In the genomic region with DNA sequence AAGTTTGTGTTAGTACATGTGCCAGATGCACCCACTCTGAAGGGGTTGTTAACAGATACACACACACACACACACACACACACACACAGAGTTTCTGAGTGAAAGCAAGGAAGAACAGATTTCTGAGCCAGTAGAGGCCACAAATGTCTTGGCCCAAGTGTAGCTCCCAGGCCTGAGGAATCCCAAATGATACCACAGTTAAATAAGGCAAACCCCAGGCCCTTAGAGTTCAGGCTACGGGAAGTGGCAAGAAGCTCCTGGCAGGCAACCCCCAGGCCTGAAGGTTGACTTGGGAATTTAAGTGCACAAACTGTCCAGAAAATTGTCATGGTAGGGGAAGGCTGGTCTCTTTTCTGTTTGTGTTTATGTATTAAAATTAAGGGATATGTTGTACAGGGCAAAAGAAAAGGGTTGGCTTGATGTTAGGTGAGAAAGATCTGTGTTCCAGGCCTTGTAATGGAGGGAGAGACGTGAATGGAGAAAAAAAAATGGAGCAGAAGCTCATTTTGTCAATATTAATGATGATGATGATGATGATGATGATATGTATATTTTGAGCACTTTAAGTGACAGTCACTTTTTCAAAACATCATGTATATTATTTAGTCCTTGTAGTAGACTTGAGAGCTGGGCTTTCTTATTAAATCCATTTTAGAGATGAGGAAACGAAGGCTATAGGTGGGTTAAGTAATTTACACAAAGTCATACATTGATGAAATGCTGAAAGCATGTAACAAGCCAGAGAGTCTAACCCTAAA, we compare ENCODE assay signal across 31 cellular contexts.
"Had no signal": no experiment of that assay in that cellular context is flagged by ENCODE, and none has a peak within 500 bp of the region (broad histone marks: within the 10 kb centered on the region; RNA-seq: fewer than 3 reads in every experiment).

No MANE protein-coding gene starts in this region.

- H3K9me2 ChIP-seq: SK-N-SH had no signal

- H3K9me3 ChIP-seq: ascending aorta, body of pancreas, breast epithelium, Peyer's patch, SJSA1, SK-N-SH had no signal

- H3K4me2 ChIP-seq: SK-N-SH had no signal

- H3K4me3 Mint-ChIP-seq: activated CD4-positive, alpha-beta T cell treated with anti-CD3 and anti-CD28 coated beads for 36 hours; activated CD4-positive, alpha-beta T cell treated with anti-CD3 and anti-CD28 coated beads, Interleukin-2, amount 10 ng/mL, durations not matched to agents 7 days and 5 days; activated CD8-positive, alpha-beta T cell treated with anti-CD3 and anti-CD28 coated beads, Interleukin-2, amount 10 ng/mL, durations not matched to agents 7 days and 5 days; activated naive CD4-positive, alpha-beta T cell treated with anti-CD3 and anti-CD28 coated beads, Interleukin-2, amount 50 U/mL, for 24 hours; activated naive CD8-positive, alpha-beta T cell treated with anti-CD3 and anti-CD28 coated beads, Interleukin-2, amount 10 ng/mL, durations not matched to agents 7 days and 5 days; activated T-cell treated with anti-CD3 and anti-CD28 coated beads, Interleukin-2, amount 50 U/mL, for 24 hours; T-helper 1 cell treated with Interleukin-12 subunit alpha and Interleukin-12 subunit beta and Interleukin-4 antibody, amounts not matched to agents 30 μg/mL and 1 μg/mL, for 36 hours; T-helper 2 cell treated with Interferon-gamma antibody and Interleukin-4, amounts not matched to agents 5 μg/mL and 100 μg/mL, for 36 hours had no signal

- H3K27me3 Mint-ChIP-seq: activated CD4-positive, alpha-beta T cell treated with anti-CD3 and anti-CD28 coated beads, Interleukin-2, amount 10 ng/mL, durations not matched to agents 7 days and 5 days; activated naive CD8-positive, alpha-beta T cell treated with anti-CD3 and anti-CD28 coated beads, Interleukin-2, amount 10 ng/mL, durations not matched to agents 7 days and 5 days; activated T-cell treated with anti-CD3 and anti-CD28 coated beads, Interleukin-2, amount 50 U/mL, for 24 hours had no signal

- H3K4me3 ChIP-seq: ascending aorta, body of pancreas, breast epithelium, Peyer's patch, SJSA1 had no signal

- ATAC-seq: activated CD4-positive, alpha-beta T cell treated with anti-CD3 and anti-CD28 coated beads for 36 hours; activated CD4-positive, CD25-positive, alpha-beta regulatory T cell treated with anti-CD3 and anti-CD28 coated beads, Interleukin-2, amount 50 U/mL, for 24 hours; activated CD8-positive, alpha-beta T cell treated with anti-CD3 and anti-CD28 coated beads, Interleukin-2, amount 10 ng/mL, durations not matched to agents 7 days and 5 days; body of pancreas; PC-3 had no signal

- H3K27ac Mint-ChIP-seq: activated CD4-positive, alpha-beta T cell treated with anti-CD3 and anti-CD28 coated beads for 36 hours; activated CD4-positive, alpha-beta T cell treated with anti-CD3 and anti-CD28 coated beads, Interleukin-2, amount 10 ng/mL, durations not matched to agents 7 days and 5 days; activated CD8-positive, alpha-beta T cell treated with anti-CD3 and anti-CD28 coated beads, Interleukin-2, amount 10 ng/mL, durations not matched to agents 7 days and 5 days; activated naive CD4-positive, alpha-beta T cell treated with anti-CD3 and anti-CD28 coated beads, Interleukin-2, amount 50 U/mL, for 24 hours; activated naive CD8-positive, alpha-beta T cell treated with anti-CD3 and anti-CD28 coated beads, Interleukin-2, amount 10 ng/mL, durations not matched to agents 7 days and 5 days; activated T-cell treated with anti-CD3 and anti-CD28 coated beads, Interleukin-2, amount 50 U/mL, for 24 hours; activated T-helper 2 cell treated with anti-CD3 and anti-CD28 coated beads, Interferon-gamma antibody, Interleukin-2, Interleukin-4, amounts not matched to agents 10 μg/mL and 5 μg/mL and 100 μg/mL, durations not matched to agents 14 hours and 24 hours and 36 hours; T-helper 1 cell treated with Interleukin-12 subunit alpha and Interleukin-12 subunit beta and Interleukin-4 antibody, amounts not matched to agents 30 μg/mL and 1 μg/mL, for 36 hours; T-helper 2 cell treated with Interferon-gamma antibody and Interleukin-4, amounts not matched to agents 5 μg/mL and 100 μg/mL, for 36 hours had no signal

- H3K27ac ChIP-seq: ascending aorta, body of pancreas, breast epithelium, Peyer's patch, SJSA1 had no signal

- H3K9ac ChIP-seq: SK-N-SH had no signal

- DNase-seq: activated CD4-positive, alpha-beta T cell treated with anti-CD3 and anti-CD28 coated beads for 36 hours; activated CD4-positive, alpha-beta T cell treated with anti-CD3 and anti-CD28 coated beads, Interleukin-2, amount 10 ng/mL, durations not matched to agents 7 days and 5 days; activated CD4-positive, alpha-beta T cell treated with anti-CD3 and anti-CD28 coated beads, Interleukin-2, amount 50 U/mL, for 48 hours; activated CD8-positive, alpha-beta T cell treated with anti-CD3 and anti-CD28 coated beads, Interleukin-2, amount 10 ng/mL, durations not matched to agents 7 days and 5 days; activated gamma-delta T cell; activated naive CD4-positive, alpha-beta T cell treated with Interleukin-2 at 50 U/mL for 16 hours; activated naive CD8-positive, alpha-beta T cell treated with anti-CD3 and anti-CD28 coated beads, Interleukin-2, amount 10 ng/mL, durations not matched to agents 7 days and 5 days; activated T-cell treated with anti-CD3 and anti-CD28 coated beads, Interleukin-2, amount 50 U/mL, for 24 hours; amygdala; body of pancreas; NCI-H1105; NCI-H1436; NCI-H1694; NCI-H1930; NCI-H2081 treated with DMSO at 0.1 percent for 48 hours; NCI-H226; NCI-H524 treated with DMSO at 0.1 percent for 48 hours; PC-3; Peyer's patch; RPMI8226; SHP77 treated with DMSO at 0.1 percent for 48 hours; SK-N-SH had no signal

- H3K27me3 ChIP-seq: ascending aorta, body of pancreas, breast epithelium, Peyer's patch, SJSA1 had no signal

- H3K4me1 ChIP-seq: body of pancreas, breast epithelium, Peyer's patch had no signal

- H3K4me1 Mint-ChIP-seq: activated CD4-positive, alpha-beta T cell treated with anti-CD3 and anti-CD28 coated beads for 36 hours; activated CD4-positive, alpha-beta T cell treated with anti-CD3 and anti-CD28 coated beads, Interleukin-2, amount 10 ng/mL, durations not matched to agents 7 days and 5 days; activated naive CD4-positive, alpha-beta T cell treated with anti-CD3 and anti-CD28 coated beads, Interleukin-2, amount 50 U/mL, for 24 hours; activated naive CD8-positive, alpha-beta T cell treated with anti-CD3 and anti-CD28 coated beads, Interleukin-2, amount 10 ng/mL, durations not matched to agents 7 days and 5 days had no signal

- H3K36me3 Mint-ChIP-seq: activated naive CD4-positive, alpha-beta T cell treated with anti-CD3 and anti-CD28 coated beads, Interleukin-2, amount 50 U/mL, for 24 hours; activated naive CD8-positive, alpha-beta T cell treated with anti-CD3 and anti-CD28 coated beads, Interleukin-2, amount 10 ng/mL, durations not matched to agents 7 days and 5 days had no signal

- H3K9me3 Mint-ChIP-seq: activated CD4-positive, alpha-beta T cell treated with anti-CD3 and anti-CD28 coated beads, Interleukin-2, amount 10 ng/mL, durations not matched to agents 7 days and 5 days; activated naive CD8-positive, alpha-beta T cell treated with anti-CD3 and anti-CD28 coated beads, Interleukin-2, amount 10 ng/mL, durations not matched to agents 7 days and 5 days; activated T-cell treated with anti-CD3 and anti-CD28 coated beads, Interleukin-2, amount 50 U/mL, for 24 hours; T-helper 1 cell treated with Interleukin-12 subunit alpha and Interleukin-12 subunit beta and Interleukin-4 antibody, amounts not matched to agents 30 μg/mL and 1 μg/mL, for 36 hours; T-helper 2 cell treated with Interferon-gamma antibody and Interleukin-4, amounts not matched to agents 5 μg/mL and 100 μg/mL, for 36 hours had no signal

- H3K36me3 ChIP-seq: ascending aorta, breast epithelium, Peyer's patch, SJSA1 had no signal

- FAIRE-seq: TTC549 had no signal
